ENCODE assay signal across 11 cellular contexts in the genomic region with DNA sequence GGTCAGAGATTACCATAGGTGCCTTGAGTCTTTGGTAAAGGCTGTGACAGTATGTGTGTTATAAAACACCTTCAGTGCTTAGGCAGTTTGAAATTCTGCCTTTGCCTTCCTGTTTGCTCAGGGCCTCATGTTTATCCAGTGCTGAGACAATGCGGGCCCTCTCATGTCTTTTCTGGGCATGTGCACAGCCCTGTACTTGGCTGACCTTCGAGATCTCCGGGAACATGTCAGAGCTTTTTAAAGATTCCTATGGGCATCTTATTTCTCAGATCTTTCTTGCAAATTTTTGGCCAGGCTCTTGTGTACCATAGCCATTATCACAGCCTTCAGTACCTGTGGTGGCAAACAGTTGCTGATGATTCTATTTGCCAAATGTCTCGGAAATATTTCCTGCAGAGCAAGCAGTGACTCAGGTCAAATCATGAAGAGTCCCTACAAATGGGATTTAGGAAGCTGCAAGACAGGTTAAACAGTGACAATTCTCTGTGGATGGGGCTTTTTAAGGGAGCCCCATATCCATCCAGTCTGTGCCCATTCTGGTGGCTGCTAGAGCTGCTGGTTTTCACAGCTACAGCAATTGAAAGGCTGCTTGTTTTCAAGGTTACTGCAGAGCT. TPM values are rescaled to one million over a fixed set of nuclear protein-coding genes. Genes with fewer than 3 reads are reported as not detected.
DNase-seq lines count a peak whose midpoint lies in the region; ATAC-seq and TF ChIP-seq lines count a peak whose summit lies in the region.
"Had no signal": no experiment of that assay in that cellular context is flagged by ENCODE, and none has a peak within 500 bp of the region (broad histone marks: within the 10 kb centered on the region; RNA-seq: fewer than 3 reads in every experiment).

No MANE protein-coding gene starts in this region.

- peaks cover 0 to 6% (median 0%) of the 10 kb centered on the region in 12 donors for H3K9me3 ChIP-seq in heart left ventricle

- intact Hi-C loops in heart left ventricle (cut with DNase I) = no loop called here

- no peaks in the 10 kb centered on the region for H3K36me3 ChIP-seq in heart left ventricle

- peak; percentile 79 to 89 (median 80) for ATAC-seq in heart left ventricle
- ATAC-seq: K562 had no signal

- peak overlapping the region in 5 of 12 donors; percentile 11 to 35 (median 29) for H3K27ac ChIP-seq in heart left ventricle

- 38 to 51% (median 46%) methylated on average over 4 of the region's 4 CpGs for WGBS in heart left ventricle, 4 donors

- no peak overlapping the region for H3K4me3 ChIP-seq in heart left ventricle
- H3K4me3 ChIP-seq: K562 had no signal

- TF ChIP-seq CTCF in heart left ventricle (IDR thresholded peaks at IDR 0.05) = no peak

- peaks cover 0 to 8% (median 0%) of the 10 kb centered on the region in 12 donors for H3K4me1 ChIP-seq in heart left ventricle

- TF ChIP-seq POLR2A in heart left ventricle (IDR thresholded peaks at IDR 0.05) = no peak

- peaks cover 0 to 4% (median 0%) of the 10 kb centered on the region in 9 donors for H3K27me3 ChIP-seq in heart left ventricle

- DNase-seq in DMS53 treated with DMSO at 0.1 percent for 48 hours (lab: John Stamatoyannopoulos, UW; ENCODE audit: unreplicated experiment) (peak; percentile 98), NCI-H774 (lab: John Stamatoyannopoulos, UW) (peak; percentile 47), heart left ventricle (peak in 2 of 5 donors; percentile 31 to 33), mucosa of gallbladder (ENCODE audit: low spot score) (peak; percentile 39), HuH-7 (ENCODE audit: low spot score) (no peak), NCI-H187 treated with DMSO at 0.1 percent for 48 hours (lab: John Stamatoyannopoulos, UW) (no peak), NCI-H1436 (lab: John Stamatoyannopoulos, UW) (no peak), NCI-H2171 (lab: John Stamatoyannopoulos, UW) (no peak)
- DNase-seq: NCI-H1930 had no signal

RNA-seq across cellular contexts. Expression of a gene that starts 42.1 kb away (rescaled TPM):
- 1 to 10 TPM in 8 of 9 donors, under 1 TPM in 1; 0.89 to 4.8 (median 4.2) TPM for total RNA-seq in heart left ventricle
- polyA plus RNA-seq in heart left ventricle = 1 to 10 TPM; 1.8 to 2.0 TPM
- total RNA-seq in mucosa of gallbladder = 29.5 TPM
- total RNA-seq: pulmonary artery endothelial cell had no signal
- polyA plus RNA-seq: K562 had no signal

Comparison
In these comparisons a context has a peak if more than half of its experiments do, and no peak if none do; other contexts are left out.
1. DNase-seq: peak in DMS53 treated with DMSO at 0.1 percent for 48 hours (single experiment), NCI-H774 (single experiment) and mucosa of gallbladder (single experiment); none in HuH-7 (single experiment), NCI-H187 treated with DMSO at 0.1 percent for 48 hours (single experiment), NCI-H1436 (single experiment) and NCI-H2171 (single experiment).